10 cellular contexts compared by ENCODE assay signal in genomic region chr9:98215821-98216220, GRCh38. TPM values are rescaled to one million over a fixed set of nuclear protein-coding genes. Genes with fewer than 3 reads are reported as not detected.
DNase-seq lines count a peak whose midpoint lies in the region; ATAC-seq and TF ChIP-seq lines count a peak whose summit lies in the region.
"Had no signal": no experiment of that assay in that cellular context is flagged by ENCODE, and none has a peak within 500 bp of the region (broad histone marks: within the 10 kb centered on the region; RNA-seq: fewer than 3 reads in every experiment).

No MANE protein-coding gene starts in this region.

- ATAC-seq in GM19023 (IDR thresholded peaks at IDR 0.05; ENCODE audit: unreplicated experiment) (no peak), HG02588 (IDR thresholded peaks at IDR 0.05; ENCODE audit: unreplicated experiment) (no peak)

- no peaks in the 10 kb centered on the region for H3K9me3 ChIP-seq in parathyroid adenoma (ENCODE audit: control insufficient read depth, low read length)

- H3K4me1 ChIP-seq in parathyroid adenoma: no peaks in the 10 kb centered on the region

- no peak overlapping the region for H2AFZ ChIP-seq in parathyroid adenoma

- DNase-seq in NCI-H510A treated with DMSO at 0.1 percent for 48 hours (lab: John Stamatoyannopoulos, UW) (peak; percentile 19), NCI-H510A (lab: John Stamatoyannopoulos, UW) (no peak), NAMALWA (ENCODE audit: low spot score) (peak; percentile 16), dermis blood vessel endothelial cell (peak; percentile 63), C1 segment of cervical spinal cord (lab: John Stamatoyannopoulos, UW) (no peak)
- DNase-seq: activated naive CD8-positive, alpha-beta T cell treated with anti-CD3 and anti-CD28 coated beads, Interleukin-2, amount 10 ng/mL, durations not matched to agents 7 days and 5 days; NCI-H524 treated with DMSO at 0.1 percent for 48 hours had no signal

- no peak overlapping the region for H3K27ac ChIP-seq in parathyroid adenoma

- no peak overlapping the region for H3K4me2 ChIP-seq in parathyroid adenoma (ENCODE audit: low read length)

- no peak overlapping the region for H3K9ac ChIP-seq in parathyroid adenoma

- H3K36me3 ChIP-seq in parathyroid adenoma (ENCODE audit: control insufficient read depth, insufficient read depth, low read length): no peaks in the 10 kb centered on the region

- peak; percentile 9 for TF ChIP-seq CTCF in parathyroid adenoma (IDR thresholded peaks at IDR 0.05)

- no peaks in the 10 kb centered on the region for H3K27me3 ChIP-seq in parathyroid adenoma (ENCODE audit: control insufficient read depth, insufficient read depth, low read length)

- no peak overlapping the region for H3K4me3 ChIP-seq in parathyroid adenoma (ENCODE audit: low read depth, low read length)

- no peaks in the 10 kb centered on the region for H3K79me2 ChIP-seq in parathyroid adenoma

RNA-seq across cellular contexts. Expression of gene CORO2A, which starts 23.4 kb away (rescaled TPM):
- 1.0 and 1.7 TPM in 2 replicates for total RNA-seq in dermis blood vessel endothelial cell

RNA-seq across cellular contexts. Expression of gene TBC1D2, which starts 39.6 kb away (rescaled TPM):
- 4.0 and 4.8 TPM in 2 replicates for total RNA-seq in dermis blood vessel endothelial cell

Comparison
In these comparisons a context has a peak if more than half of its experiments do, and no peak if none do; other contexts are left out.
1. DNase-seq: peak in NCI-H510A treated with DMSO at 0.1 percent for 48 hours (single experiment), NAMALWA (single experiment) and dermis blood vessel endothelial cell (single experiment); none in NCI-H510A (single experiment) and C1 segment of cervical spinal cord (0 of 14).